Comparison of ENCODE assay signal across 23 cellular contexts in genomic region chr6:77548190-77548589, GRCh38.
A peak's percentile ranks its signal among the peaks of the same experiment; 100 is the strongest.
DNase-seq lines count a peak whose midpoint lies in the region; ATAC-seq, FAIRE-seq and TF ChIP-seq lines count a peak whose summit lies in the region.
"Had no signal": no experiment of that assay in that cellular context is flagged by ENCODE, and none has a peak within 500 bp of the region (broad histone marks: within the 10 kb centered on the region; RNA-seq: fewer than 3 reads in every experiment).

No MANE protein-coding gene starts in this region.

- H3K27me3 ChIP-seq in MM.1S (replicated peaks; ENCODE audit: insufficient read depth, low read length) (no peaks in the 10 kb centered on the region), spleen (replicated peaks in 1 of 7) (no peaks in the 10 kb centered on the region)
- H3K27me3 ChIP-seq: BE2C had no signal

- no peak for TF ChIP-seq POLR2A in spleen (IDR thresholded peaks at IDR 0.05)

- no peak overlapping the region; the same call in 1 of the 2 replicates for H3K9ac ChIP-seq in MM.1S (ENCODE audit: low read length)
- H3K9ac ChIP-seq: GM23248 had no signal

- peak overlapping the region; percentile 58 for H3K27ac ChIP-seq in MM.1S (ENCODE audit: low read length)
- H3K27ac ChIP-seq in spleen: no peak overlapping the region
- H3K27ac ChIP-seq: GM23248 had no signal

- no peaks in the 10 kb centered on the region for H3K9me3 ChIP-seq in MM.1S (replicated peaks; ENCODE audit: insufficient read depth, low read length)
- H3K9me3 ChIP-seq in spleen: peaks cover 0 to 4% (median 0%) of the 10 kb centered on the region in 8 donors
- H3K9me3 ChIP-seq: BE2C, HAP-1 had no signal

- H4K20me1 ChIP-seq in MM.1S (ENCODE audit: insufficient read depth, low read length): no peaks in the 10 kb centered on the region

- intact Hi-C loops in spleen (cut with DNase I; ENCODE audit: low total_unique reads): no loop called here

- peak; percentile 42 for ATAC-seq in GM18867 (IDR thresholded peaks at IDR 0.05; ENCODE audit: unreplicated experiment)
- ATAC-seq in GM19035 (IDR thresholded peaks at IDR 0.05; ENCODE audit: unreplicated experiment): peak; percentile 45
- ATAC-seq in activated CD4-positive, CD25-positive, alpha-beta regulatory T cell treated with anti-CD3 and anti-CD28 coated beads, Interleukin-2, amount 50 U/mL, for 24 hours: no peak
- no peak for ATAC-seq in GM21529 (IDR thresholded peaks at IDR 0.05; ENCODE audit: unreplicated experiment)

- H3K9me2 ChIP-seq in MM.1S (replicated peaks; ENCODE audit: insufficient read depth, low read length): no peaks in the 10 kb centered on the region

- peak; percentile 6 for DNase-seq in MM.1S
- no peak for DNase-seq in HTR-8/SVneo (ENCODE audit: insufficient read length, low spot score)
- no peak for DNase-seq in spleen
- DNase-seq: ACHN; BE2C; C1 segment of cervical spinal cord; CD4-positive, CD25-positive, alpha-beta regulatory T cell; CD8-positive, alpha-beta memory T cell; COR-L47; DMS 273 treated with DMSO at 0.1 percent for 48 hours; DMS53; DND-41; EL; GM23248; Kasumi-1; KG1 had no signal

- peak overlapping the region; percentile 50; the same call in 1 of the 2 replicates for H3K4me2 ChIP-seq in MM.1S (ENCODE audit: low read depth, low read length)

- H2AFZ ChIP-seq in MM.1S (ENCODE audit: low read length): peak overlapping the region; percentile 21; the same call in 1 of the 2 replicates
- H2AFZ ChIP-seq: GM23248 had no signal

- WGBS in spleen, 5 donors: 54 to 74% (median 59%) methylated on average over 3 of the region's 3 CpGs

- H3K4me3 ChIP-seq in MM.1S (ENCODE audit: low read length) (peak overlapping the region; percentile 21; the same call in 1 of the 2 replicates), spleen (no peak overlapping the region)
- H3K4me3 ChIP-seq: GM23248, HAP-1 had no signal

- H3K79me2 ChIP-seq in MM.1S (ENCODE audit: low read length): no peaks in the 10 kb centered on the region

- no peak for FAIRE-seq in HTR-8/SVneo (lab: Jason Lieb, UNC)
- FAIRE-seq: A204.1, GM12892 had no signal

- TF ChIP-seq CTCF in MM.1S (IDR thresholded peaks at IDR 0.05; ENCODE audit: low read length) (no peak), spleen (IDR thresholded peaks at IDR 0.05 in 8 of 11, conservative IDR thresholded peaks at IDR 0.05 in 3 of 11) (no peak)

- H3F3A ChIP-seq in MM.1S (ENCODE audit: insufficient read depth, low read length): no peaks in the 10 kb centered on the region

- H3K36me3 ChIP-seq in MM.1S (replicated peaks; ENCODE audit: insufficient read depth, low read length): no peaks in the 10 kb centered on the region
- H3K36me3 ChIP-seq in spleen: no peaks in the 10 kb centered on the region
- H3K36me3 ChIP-seq: BE2C, HAP-1 had no signal

- H3K4me1 ChIP-seq in MM.1S (ENCODE audit: low read length) (no peaks in the 10 kb centered on the region), spleen (no peaks in the 10 kb centered on the region)
- H3K4me1 ChIP-seq: BE2C, HAP-1 had no signal

Comparison
In these comparisons a context has a peak if more than half of its experiments do, and no peak if none do; other contexts are left out.
1. ATAC-seq: peak in GM18867 (single experiment) and GM19035 (single experiment); none in activated CD4-positive, CD25-positive, alpha-beta regulatory T cell treated with anti-CD3 and anti-CD28 coated beads, Interleukin-2, amount 50 U/mL, for 24 hours (0 of 2) and GM21529 (single experiment).